ENCODE assay signal across 12 cellular contexts in the genomic region with DNA sequence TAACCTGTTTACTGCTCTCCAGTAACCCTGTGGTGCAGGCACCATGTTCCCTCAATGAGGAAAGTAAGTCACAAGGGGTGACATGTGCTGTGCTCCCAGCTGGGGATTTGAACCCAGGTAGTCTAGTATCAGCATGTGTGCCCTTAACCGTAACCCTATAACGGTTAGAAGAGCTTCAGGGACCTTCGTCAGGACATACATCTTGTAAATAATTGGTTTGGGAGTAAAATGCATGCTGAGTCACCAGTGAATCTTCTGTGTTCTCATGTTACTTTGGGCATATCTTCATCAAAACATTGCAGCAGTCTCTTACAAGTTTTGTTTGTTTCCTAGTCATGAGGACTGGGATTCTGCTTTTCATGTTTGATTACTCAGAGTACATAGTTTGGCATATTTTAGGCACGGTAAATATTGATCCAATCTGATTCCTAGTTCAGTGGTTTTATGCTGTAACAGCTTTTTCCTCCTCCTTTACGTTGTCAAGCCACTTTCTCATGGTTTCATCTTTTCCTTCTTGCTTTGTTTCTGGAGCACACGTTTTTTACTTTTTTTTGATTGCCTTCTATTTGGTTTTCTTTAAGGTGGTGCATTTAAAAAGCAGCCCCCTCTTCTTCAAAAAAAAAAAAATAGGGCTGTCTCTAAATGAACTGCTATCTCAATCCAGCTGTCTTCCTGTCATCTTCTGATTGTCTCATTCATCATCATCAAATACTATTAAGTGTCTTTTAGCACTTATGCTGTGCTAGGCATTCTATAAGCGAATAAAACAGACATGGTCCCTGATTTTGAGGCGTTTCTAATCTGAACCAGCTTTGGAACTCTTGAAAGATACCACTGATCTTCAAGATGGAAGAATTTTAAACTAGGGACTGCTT. TPM values are rescaled to one million over a fixed set of nuclear protein-coding genes. Genes with fewer than 3 reads are reported as not detected.
DNase-seq lines count a peak whose midpoint lies in the region; ATAC-seq, FAIRE-seq and TF ChIP-seq lines count a peak whose summit lies in the region.
"Had no signal": no experiment of that assay in that cellular context is flagged by ENCODE, and none has a peak within 500 bp of the region (broad histone marks: within the 10 kb centered on the region; RNA-seq: fewer than 3 reads in every experiment).

No MANE protein-coding gene starts in this region.

- TF ChIP-seq CTCF in astrocyte of the spinal cord (IDR thresholded peaks at IDR 0.05; ENCODE audit: low read depth, low read length), result no peak
- TF ChIP-seq CTCF in HepG2 (CRISPR knock-in tag; IDR thresholded peaks at IDR 0.05), result no peak

- H3K9me3 ChIP-seq in HepG2 (ENCODE audit: low read length), result no peaks in the 10 kb centered on the region

- H2AFZ ChIP-seq in HepG2 (ENCODE audit: low read length), result no peak overlapping the region

- H3K9ac ChIP-seq in HepG2 (ENCODE audit: insufficient read depth, low read depth, low read length), result no peak overlapping the region

- peak overlapping the region; percentile 54; the same call in 1 of the 2 replicates for H3K4me2 ChIP-seq in HepG2 (ENCODE audit: low read depth, low read length)

- no peaks in the 10 kb centered on the region for H3K27me3 ChIP-seq in HepG2 (ENCODE audit: control insufficient read depth in 1 of 2, insufficient read depth in 2 of 2, low read length in 2 of 2)

- intact Hi-C loops in HepG2 (cut with micrococcal nuclease; ENCODE audit: unreplicated experiment), result no loop called here

- H4K20me1 ChIP-seq in HepG2 (ENCODE audit: insufficient read depth, low read length), result no peaks in the 10 kb centered on the region

- FAIRE-seq in HepG2 (lab: Jason Lieb, UNC), result no peak
- FAIRE-seq: TTC549 had no signal

- no peak for TF ChIP-seq RAD21 in HepG2 (CRISPR knock-in tag; IDR thresholded peaks at IDR 0.05)

- BruUV-seq in HepG2 (replicated peaks; lab: Mats Ljungman, UMichigan), result no TSS peak

- TF ChIP-seq EP300 in HepG2 (IDR thresholded peaks at IDR 0.05; ENCODE audit: low read depth in 2 of 2, low read length in 2 of 2), result peak in 1 of 2 experiments; percentile 80; a peak in 1 of 4 replicates
- peak; percentile 76 for TF ChIP-seq EP300 in HepG2 (CRISPR knock-in tag; IDR thresholded peaks at IDR 0.05; ENCODE audit: borderline replicate concordance)

- peak; percentile 86 for ATAC-seq in HepG2
- ATAC-seq in HG02970 (IDR thresholded peaks at IDR 0.05; ENCODE audit: low FRiP score, unreplicated experiment), result no peak
- ATAC-seq in GM18907 (IDR thresholded peaks at IDR 0.05; ENCODE audit: unreplicated experiment), result no peak

- in situ Hi-C loops in astrocyte of the spinal cord (cut with HindIII; ENCODE audit: low sequenced_read_pairs), result no loop called here
- in situ Hi-C loops in HepG2 (cut with HindIII; ENCODE audit: extremely low pct_ligation_motif_present, low pct_unique_long_range_greater_than_20kb), result no loop called here

- H3K36me3 ChIP-seq in HepG2 (replicated peaks in 1 of 2; ENCODE audit: control insufficient read depth in 1 of 2, insufficient read depth in 2 of 2, low read length in 2 of 2), result no peaks in the 10 kb centered on the region

- H3K27ac ChIP-seq in HepG2 (ENCODE audit: extremely low read length, insufficient read depth, low read length), result no peak overlapping the region

- no peaks in the 10 kb centered on the region for H3K79me2 ChIP-seq in HepG2 (ENCODE audit: insufficient read depth, low read length)

- DNase-seq in AG20443 (ENCODE audit: low spot score) (peak; percentile 29), HS-27A (ENCODE audit: low read depth) (peak; percentile 7), astrocyte of the spinal cord (ENCODE audit: low read depth, low spot score) (peak; percentile 72), HepG2 (ENCODE audit: low spot score) (peak; percentile 84), SHP77 (lab: John Stamatoyannopoulos, UW) (no peak), mesenteric fat pad (ENCODE audit: low spot score) (no peak)
- DNase-seq: GDM1, naive B cell, NCI-H187 had no signal

- 2% methylated on average over 8 of the region's 8 CpGs for WGBS in HepG2 (ENCODE audit: low lambda C conversion rate)

- H3K4me1 ChIP-seq in HepG2 (ENCODE audit: insufficient read depth, low read length), result peaks cover 16% of the 10 kb centered on the region

- no peak for TF ChIP-seq POLR2A in HepG2 (IDR thresholded peaks at IDR 0.05; ENCODE audit: insufficient read depth in 1 of 2, low read depth in 2 of 2, low read length in 2 of 2)

- POLR2A ChIA-PET in HepG2 (lab: Yijun Ruan, JAX), result no interaction called here

- CTCF ChIA-PET in HepG2 (lab: Yijun Ruan, JAX; ENCODE audit: low intra/inter-chr PET ratio, low total read pairs), result no interaction called here

- no peak overlapping the region for H3K4me3 ChIP-seq in astrocyte of the spinal cord (ENCODE audit: low read depth, low read length)
- H3K4me3 ChIP-seq in HepG2 (replicated peaks in 1 of 3; ENCODE audit: insufficient read depth in 1 of 3, low read depth in 2 of 3, low read length in 3 of 3), result no peak overlapping the region

TF ChIP-seq in HepG2, 621 proteins besides CTCF, POLR2A, EP300 and RAD21 (continues in another document):
- TF ChIP-seq ARID5B (CRISPR knock-in tag; IDR thresholded peaks at IDR 0.05), result peak; percentile 91

RNA-seq across cellular contexts. Expression of gene CLIP4, which starts 50.4 kb away (rescaled TPM):
- total RNA-seq in HepG2 (2016; rRNA removed; fragmentation: Illumina TruSeq; extraction: Trizol) (0.46 TPM in 2 replicates), mesenteric fat pad (48.2 TPM)
- 0.10 and 0.35 TPM in 2 replicates for total RNA-seq in HepG2 (2016; cell fraction: cytosol; rRNA removed; fragmentation: Illumina TruSeq; extraction: Trizol; ENCODE audit: low read depth)
- total RNA-seq in HepG2 (2016; cell fraction: insoluble cytoplasmic fraction; rRNA removed; fragmentation: Illumina TruSeq; extraction: Trizol), result 0.33 and 0.67 TPM in 2 replicates
- total RNA-seq in HepG2 (2016; cell fraction: membrane; rRNA removed; fragmentation: Illumina TruSeq; extraction: Trizol), result 0.24 and 0.28 TPM in 2 replicates
- total RNA-seq in HepG2 (2016; cell fraction: nucleus; rRNA removed; fragmentation: Illumina TruSeq; extraction: Trizol), result 0.88 and 1.6 TPM in 2 replicates
- polyA plus RNA-seq in HepG2 (2011; rRNA removed), result 0.49 and 0.59 TPM in 2 replicates
- 0.15 and 0.36 TPM in 2 replicates for polyA plus RNA-seq in HepG2 (2011; cell fraction: cytosol; rRNA removed)
- polyA plus RNA-seq in HepG2 (2011; cell fraction: nucleus; rRNA removed), result 1.4 and 1.7 TPM in 2 replicates
- polyA plus RNA-seq in HepG2 (2012), result 0.09 and 0.51 TPM in 2 replicates
- 0.10 TPM in 1 of 2 replicates, not detected in the other for polyA plus RNA-seq in HepG2 (2016; cell fraction: cytosol; fragmentation: Illumina TruSeq; extraction: Trizol; ENCODE audit: low read depth)
- 0.11 and 0.16 TPM in 2 replicates for polyA plus RNA-seq in HepG2 (2016; cell fraction: insoluble cytoplasmic fraction; fragmentation: Illumina TruSeq; extraction: Trizol; ENCODE audit: low read depth)
- polyA plus RNA-seq in HepG2 (2016; cell fraction: membrane; fragmentation: Illumina TruSeq; extraction: Trizol; ENCODE audit: low read depth), result 0.27 and 0.33 TPM in 2 replicates
- 0.62 and 1.5 TPM in 2 replicates for polyA plus RNA-seq in HepG2 (2016; cell fraction: nucleus; fragmentation: Illumina TruSeq; extraction: Trizol; ENCODE audit: insufficient read depth, low read depth)
- 0.34 and 15.9 TPM in 2 replicates for polyA minus RNA-seq in HepG2 (2011; rRNA and poly(A)+ RNA removed; ENCODE audit: low replicate concordance)
- polyA minus RNA-seq in HepG2 (2011; cell fraction: cytosol; rRNA and poly(A)+ RNA removed), result 0.59 TPM in 1 of 2 replicates, not detected in the other
- polyA minus RNA-seq in HepG2 (2011; cell fraction: nucleus; rRNA and poly(A)+ RNA removed), result 3.1 and 4.0 TPM in 2 replicates

Comparison
In these comparisons a context has a peak if more than half of its experiments do, and no peak if none do; other contexts are left out.
1. DNase-seq: peak in AG20443 (single experiment), HS-27A (single experiment), astrocyte of the spinal cord (single experiment) and HepG2 (single experiment); none in SHP77 (0 of 2) and mesenteric fat pad (single experiment).
2. RNA of gene CLIP4, which starts 50.4 kb away (total RNA-seq): 48.2 TPM in mesenteric fat pad (single experiment); 0.10 to 1.6 TPM in HepG2; every median in the first group is over 10 times any median in the second.